In the genomic region with DNA sequence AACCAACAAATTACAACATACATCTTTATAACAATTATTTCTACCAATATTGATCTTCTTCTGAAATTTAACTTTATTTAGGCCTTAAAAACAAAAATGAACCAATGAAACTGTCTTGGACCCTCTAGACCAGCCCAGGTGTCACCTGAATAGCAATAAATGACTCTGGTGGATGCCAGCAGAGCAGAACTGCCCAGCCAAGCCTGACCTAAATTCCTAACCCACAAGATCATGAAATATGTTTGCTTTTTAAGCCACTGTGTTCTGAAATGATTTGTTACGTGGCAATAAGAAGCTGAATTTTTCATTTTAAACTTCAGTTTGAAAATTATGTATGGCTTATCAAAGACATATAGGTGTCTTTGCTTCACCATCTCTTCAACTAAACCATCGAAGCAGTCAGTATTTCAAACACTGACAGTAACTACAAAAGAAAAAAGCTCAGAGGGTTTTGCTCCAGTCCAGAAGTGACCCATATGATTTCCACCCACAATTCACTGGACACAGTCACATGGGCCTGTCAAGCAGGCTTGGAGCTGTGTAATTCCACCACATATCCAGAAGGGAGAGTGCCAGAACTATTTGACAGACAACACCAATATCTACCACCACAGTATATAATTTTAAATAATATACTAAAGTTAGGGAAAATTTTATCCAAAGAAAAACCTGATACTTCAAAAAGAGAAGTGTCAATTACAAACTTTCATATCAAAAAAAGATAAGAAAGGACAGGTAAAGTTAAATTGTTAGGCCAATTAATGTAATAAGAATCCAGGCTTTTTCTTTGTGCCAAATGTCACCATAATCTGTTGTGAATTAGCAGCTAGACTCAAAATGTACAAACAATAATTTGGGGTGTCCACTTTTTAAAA, we compare ENCODE assay signal across 8 cellular contexts.
DNase-seq lines count a peak whose midpoint lies in the region; ATAC-seq and TF ChIP-seq lines count a peak whose summit lies in the region.

No MANE protein-coding gene starts in this region.

- peak; percentile 91 for ATAC-seq in left lobe of liver

- DNase-seq in SIG-M5 treated with dmso at 0.1 percent for 504 hours (lab: John Stamatoyannopoulos, UW; ENCODE audit: unreplicated experiment) (peak; percentile 38), SIG-M5 (lab: John Stamatoyannopoulos, UW) (no peak), HFF-Myc (ENCODE audit: extremely low read depth, low read depth) (peak; percentile 35), NCI-H2029 treated with DMSO at 0.1 percent for 48 hours (lab: John Stamatoyannopoulos, UW) (peak; percentile 22), cardiac fibroblast (ENCODE audit: low read depth in 2 of 2) (peak; percentile 77 to 78), left lobe of liver (ENCODE audit: low spot score) (peak; percentile 56), GM19240 (ENCODE audit: insufficient read length, low spot score) (no peak)
- DNase-seq in stimulated activated CD4-positive, alpha-beta T cell treated with anti-CD3 and anti-CD28 coated beads, Interleukin-2, amount 100 ng/mL, for 48 hours = no peak

- H3K4me3 ChIP-seq in HFF-Myc (replicated peaks; ENCODE audit: low read depth, low read length) = no peak overlapping the region
- no peak overlapping the region for H3K4me3 ChIP-seq in cardiac fibroblast (replicated peaks in 1 of 2; ENCODE audit: low read depth in 2 of 2, low read length in 2 of 2)

- TF ChIP-seq CTCF in HFF-Myc (IDR thresholded peaks at IDR 0.05; ENCODE audit: low read depth, low read length, missing control alignments) = peak; percentile 49
- peak; percentile 58 for TF ChIP-seq CTCF in cardiac fibroblast (IDR thresholded peaks at IDR 0.05; ENCODE audit: low read depth, low read length)

Comparison
In these comparisons a context has a peak if more than half of its experiments do, and no peak if none do; other contexts are left out.
1. DNase-seq: peak in SIG-M5 treated with dmso at 0.1 percent for 504 hours (single experiment), HFF-Myc (single experiment), NCI-H2029 treated with DMSO at 0.1 percent for 48 hours (single experiment), cardiac fibroblast (2 of 2) and left lobe of liver (single experiment); none in SIG-M5 (single experiment), GM19240 (single experiment) and stimulated activated CD4-positive, alpha-beta T cell treated with anti-CD3 and anti-CD28 coated beads, Interleukin-2, amount 100 ng/mL, for 48 hours (0 of 2).